11 cellular contexts compared by ENCODE assay signal in the genomic region with DNA sequence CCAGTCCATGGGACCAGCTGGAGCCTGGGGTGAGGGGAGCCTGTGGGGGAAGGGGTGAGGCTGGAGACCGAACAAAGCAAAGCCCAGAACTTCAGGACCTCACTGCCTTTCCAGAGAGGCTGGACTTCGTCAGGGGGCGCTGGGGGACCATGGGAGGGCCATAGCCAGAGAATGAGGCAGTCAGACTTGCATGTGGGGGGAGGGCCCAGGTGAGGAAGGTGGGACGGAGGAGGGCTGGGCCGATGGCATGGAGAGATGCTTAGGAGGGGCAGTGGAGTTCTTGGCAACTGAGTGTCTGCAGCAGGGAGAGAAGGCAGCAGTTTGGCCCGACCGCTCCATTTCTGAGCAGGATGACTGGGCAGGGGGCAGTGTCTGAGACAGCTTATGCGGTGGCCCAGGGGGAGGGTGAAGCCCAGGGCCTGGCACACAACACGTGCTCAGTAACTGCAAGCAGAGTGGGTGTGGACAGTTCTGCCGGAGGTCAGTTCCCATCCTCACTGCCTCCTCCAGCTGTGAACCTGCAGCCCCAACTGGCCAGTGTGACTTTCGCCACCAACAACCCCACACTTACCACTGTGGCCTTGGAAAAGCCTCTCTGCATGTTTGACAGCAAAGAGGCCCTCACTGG. TPM values are rescaled to one million over a fixed set of nuclear protein-coding genes. Genes with fewer than 3 reads are reported as not detected.
DNase-seq lines count a peak whose midpoint lies in the region; ATAC-seq and TF ChIP-seq lines count a peak whose summit lies in the region.
"Had no signal": no experiment of that assay in that cellular context is flagged by ENCODE, and none has a peak within 500 bp of the region (broad histone marks: within the 10 kb centered on the region; RNA-seq: fewer than 3 reads in every experiment).

No MANE protein-coding gene starts in this region.

- no peaks in the 10 kb centered on the region; the same call in 1 of the 2 replicates for H3K4me1 ChIP-seq in iPS-20b (ENCODE audit: insufficient read depth, low read length)
- peaks cover 10 to 23% (median 11%) of the 10 kb centered on the region in 4 donors for H3K4me1 ChIP-seq in upper lobe of left lung
- no peaks in the 10 kb centered on the region for H3K4me1 ChIP-seq in aorta (ENCODE audit: control insufficient read depth in 1 of 2, insufficient read depth in 2 of 2, low read length in 2 of 2)

- H3K27me3 Mint-ChIP-seq in activated naive CD4-positive, alpha-beta T cell treated with anti-CD3 and anti-CD28 coated beads, Interleukin-2, amount 50 U/mL, for 24 hours, result peaks cover 4% of the 10 kb centered on the region
- no peaks in the 10 kb centered on the region for H3K27me3 Mint-ChIP-seq in activated B cell treated with CpG ODN at 0.5 μM for 24 hours

- intact Hi-C loops in activated B cell treated with CpG ODN at 0.5 μM for 24 hours (cut with micrococcal nuclease), result no loop called here
- intact Hi-C loops in aorta (cut with DNase I), result no loop called here

- H3K36me3 ChIP-seq in iPS-20b (ENCODE audit: insufficient read depth, low read depth, low read length) (no peaks in the 10 kb centered on the region), upper lobe of left lung (no peaks in the 10 kb centered on the region), aorta (ENCODE audit: control insufficient read depth in 1 of 2, insufficient read depth in 2 of 2, low read length in 1 of 2) (no peaks in the 10 kb centered on the region)
- H3K36me3 ChIP-seq: SJSA1 had no signal

- H3K9me3 ChIP-seq in iPS-20b (ENCODE audit: insufficient read depth, low read depth, low read length) (no peaks in the 10 kb centered on the region), upper lobe of left lung (no peaks in the 10 kb centered on the region), aorta (ENCODE audit: control insufficient read depth, low read length) (no peaks in the 10 kb centered on the region)
- H3K9me3 ChIP-seq: SJSA1 had no signal

- H3K4me1 Mint-ChIP-seq in activated naive CD4-positive, alpha-beta T cell treated with anti-CD3 and anti-CD28 coated beads, Interleukin-2, amount 50 U/mL, for 24 hours, result peaks cover 19% of the 10 kb centered on the region
- peaks cover 50% of the 10 kb centered on the region for H3K4me1 Mint-ChIP-seq in activated B cell treated with CpG ODN at 0.5 μM for 24 hours

- no peak overlapping the region for H3K27ac ChIP-seq in iPS-20b (ENCODE audit: low read length)
- no peak overlapping the region for H3K27ac ChIP-seq in upper lobe of left lung
- no peak overlapping the region for H3K27ac ChIP-seq in aorta (ENCODE audit: low read depth in 1 of 2, low read length in 2 of 2)
- H3K27ac ChIP-seq: SJSA1 had no signal

- no peaks in the 10 kb centered on the region for H3K9me3 Mint-ChIP-seq in activated naive CD4-positive, alpha-beta T cell treated with anti-CD3 and anti-CD28 coated beads, Interleukin-2, amount 50 U/mL, for 24 hours
- H3K9me3 Mint-ChIP-seq in activated B cell treated with CpG ODN at 0.5 μM for 24 hours, result no peaks in the 10 kb centered on the region

- no peak for DNase-seq in activated naive CD4-positive, alpha-beta T cell (lab: John Stamatoyannopoulos, UW)
- no peak for DNase-seq in activated B cell treated with CpG ODN at 0.5 μM for 24 hours
- DNase-seq in upper lobe of left lung, result no peak
- DNase-seq in NCI-H748 (lab: John Stamatoyannopoulos, UW; ENCODE audit: unreplicated experiment), result no peak
- DNase-seq in aorta, result no peak
- DNase-seq: NCI-H345 had no signal

- CTCF ChIA-PET in activated B cell treated with CpG ODN at 0.5 μM for 24 hours (lab: Charles Lee), result no interaction called here

- H3K9ac ChIP-seq in iPS-20b (ENCODE audit: low read depth, low read length), result peak overlapping the region; percentile 41; the same call in 1 of the 2 replicates

- ATAC-seq in activated B cell treated with CpG ODN at 0.5 μM for 24 hours (ENCODE audit: low read depth) (no peak), upper lobe of left lung (ENCODE audit: low FRiP score in 2 of 2) (peak; percentile 3 to 38), GM21737 (IDR thresholded peaks at IDR 0.05; ENCODE audit: unreplicated experiment) (no peak), aorta (ENCODE audit: low FRiP score) (no peak)

- TF ChIP-seq CTCF in activated B cell treated with CpG ODN at 0.5 μM for 24 hours (IDR thresholded peaks at IDR 0.05) (no peak), upper lobe of left lung (IDR thresholded peaks at IDR 0.05) (no peak)

- H3K27ac Mint-ChIP-seq in activated naive CD4-positive, alpha-beta T cell treated with anti-CD3 and anti-CD28 coated beads, Interleukin-2, amount 50 U/mL, for 24 hours, result no peak overlapping the region
- H3K27ac Mint-ChIP-seq in activated B cell treated with CpG ODN at 0.5 μM for 24 hours, result peak overlapping the region; percentile 61

- H3K27me3 ChIP-seq in iPS-20b (ENCODE audit: insufficient read depth, low read length) (peaks cover 49% of the 10 kb centered on the region), upper lobe of left lung (peaks cover 0 to 12% (median 4%) of the 10 kb centered on the region in 4 donors), aorta (ENCODE audit: control insufficient read depth in 1 of 2, insufficient read depth in 2 of 2, low read length in 1 of 2) (no peaks in the 10 kb centered on the region)
- H3K27me3 ChIP-seq: SJSA1 had no signal

- WGBS in upper lobe of left lung, 2 donors, result 62 to 72% methylated on average over 9 to 11 of the region's 11 CpGs
- WGBS in aorta, 2 donors, result 15 to 19% methylated on average over 11 of the region's 11 CpGs

- H3K4me3 ChIP-seq in iPS-20b (ENCODE audit: low read length) (peak overlapping the region; percentile 60), upper lobe of left lung (no peak overlapping the region), aorta (ENCODE audit: low read length in 2 of 2) (no peak overlapping the region)
- H3K4me3 ChIP-seq: SJSA1 had no signal

- TF ChIP-seq POLR2A in upper lobe of left lung (IDR thresholded peaks at IDR 0.05), result no peak

- peak overlapping the region; percentile 8 for H3K4me3 Mint-ChIP-seq in activated naive CD4-positive, alpha-beta T cell treated with anti-CD3 and anti-CD28 coated beads, Interleukin-2, amount 50 U/mL, for 24 hours
- H3K4me3 Mint-ChIP-seq in activated B cell treated with CpG ODN at 0.5 μM for 24 hours, result peak overlapping the region; percentile 54

- no peaks in the 10 kb centered on the region for H3K36me3 Mint-ChIP-seq in activated naive CD4-positive, alpha-beta T cell treated with anti-CD3 and anti-CD28 coated beads, Interleukin-2, amount 50 U/mL, for 24 hours
- no peaks in the 10 kb centered on the region for H3K36me3 Mint-ChIP-seq in activated B cell treated with CpG ODN at 0.5 μM for 24 hours (ENCODE audit: low read depth)

- no peak for TF ChIP-seq EP300 in upper lobe of left lung (IDR thresholded peaks at IDR 0.05)

- POLR2A ChIA-PET in activated B cell treated with CpG ODN at 0.5 μM for 24 hours (lab: Charles Lee), result interaction anchor here (1.0 to 1.9 kb wide), 6 partner anchors 10 to 29 kb away, joined by 3 to 6 read pairs (median 5); no protein-coding TSS in a partner anchor

RNA-seq across cellular contexts. Expression of gene UPK3A, which starts 0.8 kb away (rescaled TPM):
- total RNA-seq in activated B cell treated with CpG ODN at 0.5 μM for 24 hours (1.4 and 1.6 TPM in 2 replicates), upper lobe of left lung (under 1 TPM in 1 of 6 donors, not detected in 5; 0.44 TPM), aorta (not detected)
- polyA plus RNA-seq in aorta, result not detected
- total RNA-seq: MCF 10A, SJSA1 had no signal

RNA-seq across cellular contexts. Expression of gene FAM118A, which starts 24.2 kb away (rescaled TPM):
- total RNA-seq in activated B cell treated with CpG ODN at 0.5 μM for 24 hours (49.7 and 59.3 TPM in 2 replicates), upper lobe of left lung (100 to 1,000 TPM in 2 of 6 donors, 10 to 100 TPM in 3, 1 to 10 TPM in 1; 9.2 to 161 (median 27.6) TPM), aorta (10 to 100 TPM; 59.2 to 66.7 TPM)
- 100 to 1,000 TPM in 1 of 2 donors, 1 to 10 TPM in 1; 8.6 to 320 TPM for polyA plus RNA-seq in aorta

RNA-seq across cellular contexts. Expression of gene KIAA0930, which starts 44.9 kb away (rescaled TPM):
- 39.5 and 42.2 TPM in 2 replicates for total RNA-seq in activated B cell treated with CpG ODN at 0.5 μM for 24 hours
- total RNA-seq in upper lobe of left lung, result 100 to 1,000 TPM in 1 of 6 donors, 10 to 100 TPM in 5; 31.2 to 103 (median 42.8) TPM
- 100 to 1,000 TPM in 1 of 2 donors, 10 to 100 TPM in 1; 46.9 to 101 TPM for total RNA-seq in aorta
- polyA plus RNA-seq in aorta, result 10 to 100 TPM; 36.6 to 83.7 TPM

Comparison
In these comparisons a context has a peak if more than half of its experiments do, and no peak if none do; other contexts are left out.
1. ATAC-seq: peak in upper lobe of left lung (2 of 2); none in activated B cell treated with CpG ODN at 0.5 μM for 24 hours (single experiment), GM21737 (single experiment) and aorta (single experiment).